In genomic region chr7:73974948-73975926, GRCh38 we compare ENCODE assay signal across 25 cellular contexts. TPM values are rescaled to one million over a fixed set of nuclear protein-coding genes. Genes with fewer than 3 reads are reported as not detected.
A peak's percentile ranks its signal among the peaks of the same experiment; 100 is the strongest.
DNase-seq lines count a peak whose midpoint lies in the region; ATAC-seq and TF ChIP-seq lines count a peak whose summit lies in the region.
"Had no signal": no experiment of that assay in that cellular context is flagged by ENCODE, and none has a peak within 500 bp of the region (broad histone marks: within the 10 kb centered on the region; RNA-seq: fewer than 3 reads in every experiment).

No MANE protein-coding gene starts in this region.

- H3K27me3 ChIP-seq in lower lobe of right lung (ENCODE audit: low read depth) = no peaks in the 10 kb centered on the region
- H3K27me3 ChIP-seq: BE2C, tibial nerve had no signal

- H3K9me3 ChIP-seq in T-helper 17 cell (ENCODE audit: control insufficient read depth, low read length, poor library complexity, severe bottlenecking) (no peaks in the 10 kb centered on the region), lower lobe of right lung (no peaks in the 10 kb centered on the region), mucosa of descending colon (no peaks in the 10 kb centered on the region)
- H3K9me3 ChIP-seq: BE2C, psoas muscle, tibial nerve had no signal

- DNase-seq in GM20000 (ENCODE audit: low spot score) = peak; percentile 8
- DNase-seq in T-helper 17 cell = no peak
- peak; percentile 31 for DNase-seq in lower lobe of right lung
- DNase-seq in sciatic nerve (ENCODE audit: low spot score) = peak; percentile 47
- DNase-seq in NCI-H82 (lab: John Stamatoyannopoulos, UW) = no peak
- no peak for DNase-seq in NCI-H2171 (lab: John Stamatoyannopoulos, UW)
- DNase-seq in mucosa of descending colon = no peak
- DNase-seq: ACHN; activated CD4-positive, alpha-beta T cell treated with anti-CD3 and anti-CD28 coated beads, Interleukin-2, amount 10 ng/mL, durations not matched to agents 24 days and 14 days; activated naive CD4-positive, alpha-beta T cell; activated T-cell treated with anti-CD3 and anti-CD28 coated beads, Interleukin-2, amount 50 U/mL, for 1 hour; BE2C; CD8-positive, alpha-beta memory T cell; Karpas-422; NCI-H510A; PC-3; Right ventricle myocardium superior; stimulated activated naive CD8-positive, alpha-beta T cell treated with anti-CD3 and anti-CD28 coated beads, Interleukin-15, amount 100 ng/mL, for 72 hours had no signal

- H3K4me1 Mint-ChIP-seq in T-helper 17 cell = peaks cover 2% of the 10 kb centered on the region
- H3K4me1 Mint-ChIP-seq: activated CD4-positive, alpha-beta T cell treated with anti-CD3 and anti-CD28 coated beads, Interleukin-2, amount 10 ng/mL, durations not matched to agents 24 days and 14 days; CD8-positive, alpha-beta memory T cell had no signal

- intact Hi-C loops in lower lobe of right lung (cut with DNase I) (no loop called here), sciatic nerve (cut with DNase I) (no loop called here), mucosa of descending colon (cut with DNase I, micrococcal nuclease) (no loop called here)

- TF ChIP-seq CTCF in GM20000 (IDR thresholded peaks at IDR 0.05; ENCODE audit: extremely low read depth, missing control alignments) = no peak
- TF ChIP-seq CTCF in lower lobe of right lung (IDR thresholded peaks at IDR 0.05) = no peak
- TF ChIP-seq CTCF in mucosa of descending colon (IDR thresholded peaks at IDR 0.05) = no peak

- H3K27me3 Mint-ChIP-seq in T-helper 17 cell = peaks cover 35% of the 10 kb centered on the region
- H3K27me3 Mint-ChIP-seq: activated CD4-positive, alpha-beta T cell treated with anti-CD3 and anti-CD28 coated beads, Interleukin-2, amount 10 ng/mL, durations not matched to agents 24 days and 14 days had no signal

- peak overlapping the region; percentile 21 for H3K27ac Mint-ChIP-seq in T-helper 17 cell
- H3K27ac Mint-ChIP-seq: activated CD4-positive, alpha-beta T cell treated with anti-CD3 and anti-CD28 coated beads, Interleukin-2, amount 10 ng/mL, durations not matched to agents 24 days and 14 days; stimulated activated naive CD8-positive, alpha-beta T cell treated with anti-CD3 and anti-CD28 coated beads, Interleukin-15, amount 100 ng/mL, for 72 hours; T-helper 2 cell treated with Interferon-gamma antibody and Interleukin-4, amounts not matched to agents 5 μg/mL and 100 μg/mL, for 36 hours had no signal

- H3K36me3 Mint-ChIP-seq in T-helper 17 cell (ENCODE audit: low read depth) = no peaks in the 10 kb centered on the region
- H3K36me3 Mint-ChIP-seq: CD8-positive, alpha-beta memory T cell had no signal

- H3K36me3 ChIP-seq in lower lobe of right lung (no peaks in the 10 kb centered on the region), mucosa of descending colon (ENCODE audit: low read depth) (no peaks in the 10 kb centered on the region)
- H3K36me3 ChIP-seq: BE2C, tibial nerve had no signal

- H3K4me1 ChIP-seq in lower lobe of right lung (no peaks in the 10 kb centered on the region), mucosa of descending colon (ENCODE audit: low read depth) (peaks cover 15% of the 10 kb centered on the region)

- H3K27ac ChIP-seq in lower lobe of right lung = no peak overlapping the region
- H3K27ac ChIP-seq: HL-60, psoas muscle, skin epidermis, tibial nerve had no signal

- H3K4me3 Mint-ChIP-seq in T-helper 17 cell = no peak overlapping the region
- H3K4me3 Mint-ChIP-seq: activated CD4-positive, alpha-beta T cell treated with anti-CD3 and anti-CD28 coated beads, Interleukin-2, amount 10 ng/mL, durations not matched to agents 24 days and 14 days; CD8-positive, alpha-beta memory T cell; stimulated activated naive CD8-positive, alpha-beta T cell treated with anti-CD3 and anti-CD28 coated beads, Interleukin-15, amount 100 ng/mL, for 72 hours; T-helper 2 cell treated with Interferon-gamma antibody and Interleukin-4, amounts not matched to agents 5 μg/mL and 100 μg/mL, for 36 hours had no signal

- ATAC-seq in T-helper 17 cell (no peak), lower lobe of right lung (no peak), sciatic nerve (no peak), esophagus mucosa (no peak), mucosa of descending colon (no peak)
- ATAC-seq: PC-3; stimulated activated naive CD8-positive, alpha-beta T cell treated with anti-CD3 and anti-CD28 coated beads, Interleukin-15, amount 100 ng/mL, for 72 hours had no signal

- H3K4me3 ChIP-seq in lower lobe of right lung (no peak overlapping the region), mucosa of descending colon (no peak overlapping the region)
- H3K4me3 ChIP-seq: lung, psoas muscle, skin epidermis, tibial nerve had no signal

RNA-seq across cellular contexts. Expression of gene ELN, which starts 52.7 kb away (rescaled TPM):
- not detected for total RNA-seq in T-helper 17 cell
- 83.3 TPM for total RNA-seq in lower lobe of right lung
- total RNA-seq in sciatic nerve = 62.8 TPM
- total RNA-seq in esophagus mucosa = 4.9 TPM
- 10 to 100 TPM in 2 of 3 donors, 1 to 10 TPM in 1; 5.0 to 43.4 (median 20.5) TPM for total RNA-seq in mucosa of descending colon
- total RNA-seq: activated CD4-positive, alpha-beta T cell treated with anti-CD3 and anti-CD28 coated beads, Interleukin-2, amount 10 ng/mL, durations not matched to agents 24 days and 14 days; CD8-positive, alpha-beta memory T cell had no signal

Comparison
In these comparisons a context has a peak if more than half of its experiments do, and no peak if none do; other contexts are left out.
1. DNase-seq: peak in GM20000 (single experiment), lower lobe of right lung (single experiment) and sciatic nerve (single experiment); none in T-helper 17 cell (0 of 3), NCI-H82 (single experiment), NCI-H2171 (single experiment) and mucosa of descending colon (0 of 3).